In genomic region chr16:2985893-2986355, GRCh38 we compare ENCODE assay signal across 1 cellular context.
TF ChIP-seq lines count a peak whose summit lies in the region.

No MANE protein-coding gene starts in this region.

TF ChIP-seq in HepG2, 621 proteins besides CTCF, POLR2A, EP300 and RAD21:
- TF ChIP-seq HNRNPL (IDR thresholded peaks at IDR 0.05; ENCODE audit: low read depth, low read length) (0 out of 2 replicates have a peak, but pooled peaks have one; percentile 45), ZNF292 (CRISPR knock-in tag; IDR thresholded peaks at IDR 0.05; ENCODE audit: borderline replicate concordance, low read depth) (no peak), ELF4 (CRISPR knock-in tag; IDR thresholded peaks at IDR 0.05; ENCODE audit: borderline replicate concordance) (no peak), ZNF687 (CRISPR knock-in tag; IDR thresholded peaks at IDR 0.05) (0 out of 2 replicates have a peak, but pooled peaks have one; percentile 1), NCOA5 (CRISPR knock-in tag; IDR thresholded peaks at IDR 0.05) (no peak), ZNF574 (CRISPR knock-in tag; IDR thresholded peaks at IDR 0.05) (no peak), MAF1 (CRISPR knock-in tag; IDR thresholded peaks at IDR 0.05; ENCODE audit: borderline replicate concordance) (no peak), MATR3 (CRISPR knock-in tag; IDR thresholded peaks at IDR 0.05) (no peak), POGZ (CRISPR knock-in tag; IDR thresholded peaks at IDR 0.05) (no peak)
